In the genomic region with DNA sequence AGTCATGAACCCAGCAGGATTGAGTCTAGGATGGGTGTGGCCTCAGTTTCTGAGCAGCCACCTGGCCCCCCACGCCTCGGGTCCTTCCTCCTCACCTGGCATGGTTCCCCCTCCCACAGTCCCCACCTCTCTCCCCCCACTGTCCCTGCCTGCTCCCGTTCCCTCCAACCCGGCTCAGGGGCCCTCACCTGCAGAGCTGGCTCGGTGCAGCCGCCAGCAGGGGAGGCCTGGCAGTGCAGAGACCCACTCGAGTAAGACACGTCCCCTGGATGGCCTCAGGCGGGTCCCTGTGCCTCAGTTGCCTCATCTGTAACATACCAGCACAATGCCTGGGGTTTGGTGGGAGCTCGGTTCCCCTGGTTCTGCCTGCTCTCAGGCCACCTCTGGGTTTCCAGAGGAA, we compare ENCODE assay signal across 23 cellular contexts.
DNase-seq lines count a peak whose midpoint lies in the region; ATAC-seq, FAIRE-seq and TF ChIP-seq lines count a peak whose summit lies in the region.
"Had no signal": no experiment of that assay in that cellular context is flagged by ENCODE, and none has a peak within 500 bp of the region (broad histone marks: within the 10 kb centered on the region; RNA-seq: fewer than 3 reads in every experiment).

No MANE protein-coding gene starts in this region.

- H3K9me3 Mint-ChIP-seq in dendritic cell treated with granulocyte-macrophage colony-stimulating factor and Interleukin-4, amounts not matched to agents 40 ng/mL and 50 ng/mL, for 4 days: no peaks in the 10 kb centered on the region
- no peaks in the 10 kb centered on the region for H3K9me3 Mint-ChIP-seq in stimulated activated naive B cell treated with anti-CD40 and anti-IgM and Interleukin-4, amounts not matched to agents 10 μg/mL and 1 μg/mL and 100 μg/mL, for 72 hours
- H3K9me3 Mint-ChIP-seq: CD4-positive, alpha-beta memory T cell; GM23338; HFFc6 had no signal

- no TSS peak for BruUV-seq in HepG2 (replicated peaks; lab: Mats Ljungman, UMichigan)
- no TSS peak for BruUV-seq in A673 (replicated peaks; lab: Mats Ljungman, UMichigan)

- no peaks in the 10 kb centered on the region for H3K9me3 ChIP-seq in HepG2 (ENCODE audit: low read length)
- H3K9me3 ChIP-seq in right lobe of liver: no peaks in the 10 kb centered on the region
- H3K9me3 ChIP-seq in A673 (ENCODE audit: low read depth, low read length, poor library complexity, severe bottlenecking): no peaks in the 10 kb centered on the region

- no peak for TF ChIP-seq RAD21 in HepG2 (CRISPR knock-in tag; IDR thresholded peaks at IDR 0.05)

- H3K79me2 ChIP-seq in HepG2 (ENCODE audit: insufficient read depth, low read length): no peaks in the 10 kb centered on the region

- H3K4me1 ChIP-seq in HepG2 (ENCODE audit: insufficient read depth, low read length): no peaks in the 10 kb centered on the region
- H3K4me1 ChIP-seq in right lobe of liver: no peaks in the 10 kb centered on the region
- H3K4me1 ChIP-seq in A673 (ENCODE audit: insufficient read depth, low read length, poor library complexity, severe bottlenecking): no peaks in the 10 kb centered on the region

- no peaks in the 10 kb centered on the region for H3K27me3 ChIP-seq in HepG2 (ENCODE audit: control insufficient read depth in 1 of 2, insufficient read depth in 2 of 2, low read length in 2 of 2)
- H3K27me3 ChIP-seq in right lobe of liver: no peaks in the 10 kb centered on the region
- no peaks in the 10 kb centered on the region for H3K27me3 ChIP-seq in A673 (replicated peaks; ENCODE audit: insufficient read depth, low read depth, low read length, poor library complexity)

- no peak overlapping the region for H3K27ac ChIP-seq in HepG2 (ENCODE audit: extremely low read length, insufficient read depth, low read length)
- no peak overlapping the region for H3K27ac ChIP-seq in right lobe of liver
- H3K27ac ChIP-seq in substantia nigra (ENCODE audit: low read depth, low read length, poor library complexity, severe bottlenecking): no peak overlapping the region
- no peak overlapping the region for H3K27ac ChIP-seq in A673 (ENCODE audit: low read depth, low read length, poor library complexity, severe bottlenecking)
- H3K27ac ChIP-seq: 22Rv1 had no signal

- no peaks in the 10 kb centered on the region for H3K27me3 Mint-ChIP-seq in dendritic cell treated with granulocyte-macrophage colony-stimulating factor and Interleukin-4, amounts not matched to agents 40 ng/mL and 50 ng/mL, for 4 days
- no peaks in the 10 kb centered on the region for H3K27me3 Mint-ChIP-seq in stimulated activated naive B cell treated with anti-CD40 and anti-IgM and Interleukin-4, amounts not matched to agents 10 μg/mL and 1 μg/mL and 100 μg/mL, for 72 hours
- H3K27me3 Mint-ChIP-seq: CD4-positive, alpha-beta memory T cell had no signal

- no peak overlapping the region for H3K9ac ChIP-seq in HepG2 (ENCODE audit: insufficient read depth, low read depth, low read length)

- ATAC-seq in HepG2 (no peak), right lobe of liver (no peak)
- ATAC-seq in stimulated activated naive B cell treated with anti-CD40 and anti-IgM and Interleukin-4, amounts not matched to agents 10 μg/mL and 1 μg/mL and 100 μg/mL, for 72 hours (replicated peaks): no peak
- ATAC-seq: GM23338 had no signal

- DNase-seq in HepG2 (ENCODE audit: low spot score): no peak
- no peak for DNase-seq in right lobe of liver
- no peak for DNase-seq in stimulated activated naive B cell treated with anti-CD40 and anti-IgM and Interleukin-4, amounts not matched to agents 10 μg/mL and 1 μg/mL and 100 μg/mL, for 72 hours
- DNase-seq in substantia nigra (lab: John Stamatoyannopoulos, UW): no peak
- DNase-seq in A673 (ENCODE audit: low spot score): no peak
- DNase-seq in frontal cortex (ENCODE audit: low spot score in 2 of 2): no peak
- DNase-seq: ACHN; AML-193; C1 segment of cervical spinal cord; Calu3; CD4-positive, alpha-beta memory T cell; COR-L47; DMS53; DMS79 treated with DMSO at 0.1 percent for 48 hours; GF-D8; H9; HFFc6 had no signal

- 97% methylated on average over 8 of the region's 10 CpGs for WGBS in HepG2 (ENCODE audit: low lambda C conversion rate)
- WGBS in right lobe of liver (ENCODE audit: insufficient coverage, low coverage, low lambda C conversion rate, missing lambda C conversion rate): 86% methylated on average over 5 of the region's 10 CpGs

- TF ChIP-seq POLR2A in HepG2 (IDR thresholded peaks at IDR 0.05; ENCODE audit: insufficient read depth in 1 of 2, low read depth in 2 of 2, low read length in 2 of 2) (no peak), right lobe of liver (IDR thresholded peaks at IDR 0.05) (no peak)

- FAIRE-seq in HepG2 (lab: Jason Lieb, UNC): no peak
- FAIRE-seq in frontal cortex (lab: Jason Lieb, UNC): no peak
- FAIRE-seq: A204.1, GM12891, GM18507 had no signal

- H3K4me3 Mint-ChIP-seq in dendritic cell treated with granulocyte-macrophage colony-stimulating factor and Interleukin-4, amounts not matched to agents 40 ng/mL and 50 ng/mL, for 4 days: no peak overlapping the region
- no peak overlapping the region for H3K4me3 Mint-ChIP-seq in stimulated activated naive B cell treated with anti-CD40 and anti-IgM and Interleukin-4, amounts not matched to agents 10 μg/mL and 1 μg/mL and 100 μg/mL, for 72 hours
- H3K4me3 Mint-ChIP-seq: CD4-positive, alpha-beta memory T cell; GM23338; H9; HFFc6 had no signal

- peaks cover 100% of the 10 kb centered on the region for H3K36me3 Mint-ChIP-seq in dendritic cell treated with granulocyte-macrophage colony-stimulating factor and Interleukin-4, amounts not matched to agents 40 ng/mL and 50 ng/mL, for 4 days (ENCODE audit: low read depth)
- peaks cover 59 to 63% of the 10 kb centered on the region in 2 donors for H3K36me3 Mint-ChIP-seq in stimulated activated naive B cell treated with anti-CD40 and anti-IgM and Interleukin-4, amounts not matched to agents 10 μg/mL and 1 μg/mL and 100 μg/mL, for 72 hours

- in situ Hi-C loops in HepG2 (cut with HindIII; ENCODE audit: extremely low pct_ligation_motif_present, low pct_unique_long_range_greater_than_20kb): loop anchor here (5.0 kb wide), 1 partner anchor 197 kb away; no protein-coding TSS in a partner anchor

- peaks cover 62% of the 10 kb centered on the region for H3K4me1 Mint-ChIP-seq in dendritic cell treated with granulocyte-macrophage colony-stimulating factor and Interleukin-4, amounts not matched to agents 40 ng/mL and 50 ng/mL, for 4 days (ENCODE audit: low read depth)
- H3K4me1 Mint-ChIP-seq in stimulated activated naive B cell treated with anti-CD40 and anti-IgM and Interleukin-4, amounts not matched to agents 10 μg/mL and 1 μg/mL and 100 μg/mL, for 72 hours: peaks cover 17 to 25% of the 10 kb centered on the region in 2 donors

- TF ChIP-seq CTCF in HepG2 (CRISPR knock-in tag; IDR thresholded peaks at IDR 0.05) (no peak), right lobe of liver (IDR thresholded peaks at IDR 0.05) (no peak), A673 (conservative IDR thresholded peaks at IDR 0.05; ENCODE audit: low read depth, low read length) (no peak)

- H3K36me3 ChIP-seq in HepG2 (replicated peaks in 1 of 2; ENCODE audit: control insufficient read depth in 1 of 2, insufficient read depth in 2 of 2, low read length in 2 of 2) (peaks cover 44 to 73% of the 10 kb centered on the region in 2 experiments), right lobe of liver (peaks cover 4 to 48% (median 24%) of the 10 kb centered on the region in 4 donors), A673 (ENCODE audit: insufficient read depth, low read length, poor library complexity, severe bottlenecking) (peaks cover 14% of the 10 kb centered on the region)

- no peak overlapping the region for H3K4me3 ChIP-seq in HepG2 (replicated peaks in 1 of 3; ENCODE audit: insufficient read depth in 1 of 3, low read depth in 2 of 3, low read length in 3 of 3)
- H3K4me3 ChIP-seq in right lobe of liver: no peak overlapping the region
- no peak overlapping the region for H3K4me3 ChIP-seq in A673 (ENCODE audit: low read depth, low read length, poor library complexity, severe bottlenecking)
- H3K4me3 ChIP-seq: GM23338 had no signal

- intact Hi-C loops in HepG2 (cut with micrococcal nuclease; ENCODE audit: unreplicated experiment) (no loop called here), right lobe of liver (cut with DNase I) (loop anchor here in 1 of 2 donors (10.0 kb wide), 1 partner anchor 189 kb away; no protein-coding TSS in a partner anchor), A673 (cut with micrococcal nuclease; ENCODE audit: unreplicated experiment) (loop anchor here (10.0 kb wide), 1 partner anchor 919 kb away; no protein-coding TSS in a partner anchor)
- intact Hi-C loops in dendritic cell treated with granulocyte-macrophage colony-stimulating factor and Interleukin-4, amounts not matched to agents 40 ng/mL and 50 ng/mL, for 4 days (cut with micrococcal nuclease): no loop called here

- no peak overlapping the region for H2AFZ ChIP-seq in HepG2 (ENCODE audit: low read length)
- H2AFZ ChIP-seq: GM23338 had no signal

- H3K4me2 ChIP-seq in HepG2 (ENCODE audit: low read depth, low read length): no peak overlapping the region
- H3K4me2 ChIP-seq: GM23338 had no signal

- CTCF ChIA-PET in HepG2 (lab: Yijun Ruan, JAX; ENCODE audit: low intra/inter-chr PET ratio, low total read pairs): no interaction called here
- CTCF ChIA-PET in A673 (lab: Charles Lee): no interaction called here

- peaks cover 5% of the 10 kb centered on the region; the same call in 1 of the 2 replicates for H4K20me1 ChIP-seq in HepG2 (ENCODE audit: insufficient read depth, low read length)

- no peak for TF ChIP-seq EP300 in HepG2 (IDR thresholded peaks at IDR 0.05; ENCODE audit: low read depth in 2 of 2, low read length in 2 of 2)
- no peak for TF ChIP-seq EP300 in HepG2 (CRISPR knock-in tag; IDR thresholded peaks at IDR 0.05; ENCODE audit: borderline replicate concordance)

- POLR2A ChIA-PET in HepG2 (lab: Yijun Ruan, JAX) (no interaction called here), A673 (lab: Charles Lee; ENCODE audit: low non-redundant PET) (no interaction called here)

- peak overlapping the region; percentile 69 for H3K27ac Mint-ChIP-seq in dendritic cell treated with granulocyte-macrophage colony-stimulating factor and Interleukin-4, amounts not matched to agents 40 ng/mL and 50 ng/mL, for 4 days
- H3K27ac Mint-ChIP-seq in stimulated activated naive B cell treated with anti-CD40 and anti-IgM and Interleukin-4, amounts not matched to agents 10 μg/mL and 1 μg/mL and 100 μg/mL, for 72 hours: peak overlapping the region; percentile 47
- H3K27ac Mint-ChIP-seq: CD4-positive, alpha-beta memory T cell; GM23338; HFFc6 had no signal

TF ChIP-seq in HepG2, 621 proteins besides CTCF, POLR2A, EP300 and RAD21 (continues in another document):
- TF ChIP-seq AGO2 (optimal IDR thresholded peaks at IDR 0.05; ENCODE audit: low read depth, low read length): peak; percentile 49
